8 cellular contexts compared by ENCODE assay signal in genomic region chr20:5529331-5530142, GRCh38.
DNase-seq lines count a peak whose midpoint lies in the region; ATAC-seq and TF ChIP-seq lines count a peak whose summit lies in the region.

No MANE protein-coding gene starts in this region.

- H3K79me2 ChIP-seq in KMS-11 (ENCODE audit: insufficient read depth, low read depth) (no peaks in the 10 kb centered on the region), PC-3 (ENCODE audit: low read length) (no peaks in the 10 kb centered on the region)

- H3K9me2 ChIP-seq in PC-3 (replicated peaks; ENCODE audit: low read length) = no peaks in the 10 kb centered on the region

- H3K4me1 Mint-ChIP-seq in naive thymus-derived CD4-positive, alpha-beta T cell = peaks cover 12 to 23% (median 16%) of the 10 kb centered on the region in 7 donors

- TF ChIP-seq CTCF in KMS-11 (conservative IDR thresholded peaks at IDR 0.05; ENCODE audit: low read depth, low read length) = peak; percentile 36
- TF ChIP-seq CTCF in PC-3 (conservative IDR thresholded peaks at IDR 0.05; ENCODE audit: low read depth, low read length) = peak; percentile 98

- POLR2A ChIA-PET in PC-3 (lab: Charles Lee; ENCODE audit: unreplicated experiment) = no interaction called here
- POLR2A ChIA-PET in naive thymus-derived CD4-positive, alpha-beta T cell (lab: Charles Lee) = interaction anchor here (0.6 to 1.4 kb wide), 4 partner anchors 254 to 369 kb away, joined by 3 to 4 read pairs (median 4); no protein-coding TSS in a partner anchor

- no peaks in the 10 kb centered on the region for H3K9me3 ChIP-seq in PC-3 (ENCODE audit: low read length)
- no peaks in the 10 kb centered on the region for H3K9me3 ChIP-seq in naive thymus-derived CD4-positive, alpha-beta T cell (ENCODE audit: control insufficient read depth in 2 of 3, low read length in 3 of 3)

- H3F3A ChIP-seq in PC-3 (ENCODE audit: low read length, unreplicated experiment) = no peaks in the 10 kb centered on the region

- H3K36me3 ChIP-seq in KMS-11 (ENCODE audit: insufficient read depth) = no peaks in the 10 kb centered on the region
- no peaks in the 10 kb centered on the region for H3K36me3 ChIP-seq in PC-3 (ENCODE audit: low read depth, low read length)
- no peaks in the 10 kb centered on the region for H3K36me3 ChIP-seq in naive thymus-derived CD4-positive, alpha-beta T cell (ENCODE audit: control insufficient read depth in 2 of 3, insufficient read depth in 3 of 3, low read length in 3 of 3)

- ATAC-seq in GM21717 (IDR thresholded peaks at IDR 0.05; ENCODE audit: unreplicated experiment) = peak; percentile 81
- peak; percentile 88 for ATAC-seq in PC-3
- ATAC-seq in esophagus mucosa = peak; percentile 84
- ATAC-seq in naive thymus-derived CD4-positive, alpha-beta T cell = peak; percentile 95

- H3K27me3 ChIP-seq in KMS-11 (ENCODE audit: insufficient read depth, low read depth) = no peaks in the 10 kb centered on the region
- H3K27me3 ChIP-seq in PC-3 (ENCODE audit: low read length) = 0 out of 2 replicates have a peak, but pooled peaks cover 3% of the 10 kb centered on the region
- no peaks in the 10 kb centered on the region for H3K27me3 ChIP-seq in naive thymus-derived CD4-positive, alpha-beta T cell (ENCODE audit: control insufficient read depth in 2 of 2, insufficient read depth in 2 of 2, low read length in 2 of 2)

- peak overlapping the region in 9 of 10 donors; percentile 13 to 78 (median 69) for H3K4me3 Mint-ChIP-seq in naive thymus-derived CD4-positive, alpha-beta T cell

- H3K9ac ChIP-seq in KMS-11 (no peak overlapping the region), PC-3 (ENCODE audit: low read length) (no peak overlapping the region)

- DNase-seq in DMS 273 (lab: John Stamatoyannopoulos, UW; ENCODE audit: unreplicated experiment) (peak; percentile 94), PC-3 (peak; percentile 87), activated T-cell treated with anti-CD3 and anti-CD28 coated beads for 4 hours (peak; percentile 75)
- peak; percentile 71 to 85 (median 80) for DNase-seq in naive thymus-derived CD4-positive, alpha-beta T cell
- peak; percentile 61 to 66 for DNase-seq in stimulated activated CD8-positive, alpha-beta memory T cell treated with anti-CD3 and anti-CD28 coated beads, Interleukin-7, amount 100 ng/mL, for 4 hours (ENCODE audit: low read depth in 2 of 2)

- H3K4me2 ChIP-seq in KMS-11 (no peak overlapping the region), PC-3 (ENCODE audit: low read length) (peak overlapping the region; percentile 91)

- H3K4me1 ChIP-seq in KMS-11 (ENCODE audit: low read depth, poor library complexity, severe bottlenecking) (no peaks in the 10 kb centered on the region), PC-3 (ENCODE audit: insufficient read depth, low read length) (peaks cover 3% of the 10 kb centered on the region; the same call in 1 of the 2 replicates)
- H3K4me1 ChIP-seq in naive thymus-derived CD4-positive, alpha-beta T cell (ENCODE audit: control insufficient read depth in 2 of 2, insufficient read depth in 2 of 2, low read length in 2 of 2) = peaks cover 3 to 8% of the 10 kb centered on the region in 2 donors

- H4K20me1 ChIP-seq in KMS-11 (ENCODE audit: insufficient read depth) (no peaks in the 10 kb centered on the region), PC-3 (ENCODE audit: low read length) (no peaks in the 10 kb centered on the region)

- H3K9me3 Mint-ChIP-seq in naive thymus-derived CD4-positive, alpha-beta T cell = no peaks in the 10 kb centered on the region

- H3K4me3 ChIP-seq in KMS-11 (IDR thresholded peaks at IDR 0.05; ENCODE audit: insufficient read depth, low read depth, low read length) (no peak overlapping the region), PC-3 (ENCODE audit: low read length) (peak overlapping the region; percentile 57)
- H3K4me3 ChIP-seq in naive thymus-derived CD4-positive, alpha-beta T cell (ENCODE audit: low read length) = peak overlapping the region; percentile 14

- intact Hi-C loops in PC-3 (cut with micrococcal nuclease) = loop anchor here (1.0 kb wide), 5 partner anchors 28 to 548 kb away; no protein-coding TSS in a partner anchor
- intact Hi-C loops in naive thymus-derived CD4-positive, alpha-beta T cell (cut with micrococcal nuclease) = loop anchor here (1.0 to 5.0 kb wide), 10 partner anchors 27 to 613 kb away; partner anchors contain the start of genes MCM8 (in 2 of the 2) and TRMT6 (in 2 of the 2)

- CTCF ChIA-PET in PC-3 (lab: Charles Lee) = interaction anchor here (0.5 to 1.9 kb wide), 12 partner anchors 9 to 477 kb away, joined by 3 to 9 read pairs (median 4); partner anchors contain the start of genes MCM8 and TRMT6
- CTCF ChIA-PET in naive thymus-derived CD4-positive, alpha-beta T cell (lab: Charles Lee) = interaction anchor here (0.5 to 3.8 kb wide), 32 partner anchors 9 to 554 kb away, joined by 3 to 66 read pairs (median 4); no protein-coding TSS in a partner anchor

- H3K27ac Mint-ChIP-seq in naive thymus-derived CD4-positive, alpha-beta T cell = peak overlapping the region; percentile 17 to 93 (median 71)

- H2AFZ ChIP-seq in KMS-11 (ENCODE audit: low read depth) (no peak overlapping the region), PC-3 (ENCODE audit: low read length) (peak overlapping the region; percentile 87)

- peaks cover 0 to 2% (median 0%) of the 10 kb centered on the region in 5 donors for H3K36me3 Mint-ChIP-seq in naive thymus-derived CD4-positive, alpha-beta T cell

- no peaks in the 10 kb centered on the region for H3K27me3 Mint-ChIP-seq in naive thymus-derived CD4-positive, alpha-beta T cell

- BruUV-seq in PC-3 (replicated peaks; lab: Mats Ljungman, UMichigan) = no TSS peak

- H3K27ac ChIP-seq in KMS-11 (no peak overlapping the region), PC-3 (ENCODE audit: low read length) (no peak overlapping the region)
- H3K27ac ChIP-seq in naive thymus-derived CD4-positive, alpha-beta T cell (ENCODE audit: low read depth, low read length) = peak overlapping the region; percentile 42
